Comparison of ENCODE assay signal across 5 cellular contexts in the genomic region with DNA sequence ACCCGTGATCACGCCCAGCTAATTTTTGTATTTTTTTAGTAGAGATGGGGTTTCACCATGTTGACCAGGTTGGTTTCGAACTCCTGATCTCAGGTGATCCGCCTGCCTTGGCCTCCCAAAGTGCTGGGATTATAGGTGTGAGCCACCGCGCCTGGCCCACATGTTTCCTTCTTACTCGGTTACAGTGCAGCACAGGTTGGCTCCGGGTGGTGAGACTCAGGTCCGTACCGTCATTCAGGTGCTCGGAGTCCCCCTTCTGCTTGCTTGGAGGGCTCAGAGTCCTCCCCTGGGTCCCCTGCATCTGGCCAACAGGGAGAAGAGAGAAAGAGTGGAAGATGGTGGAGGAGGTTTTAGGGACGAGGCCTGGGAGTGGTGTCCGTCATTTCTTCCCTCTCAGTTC. TPM values are rescaled to one million over a fixed set of nuclear protein-coding genes. Genes with fewer than 3 reads are reported as not detected.
"Had no signal": no experiment of that assay in that cellular context is flagged by ENCODE, and none has a peak within 500 bp of the region (broad histone marks: within the 10 kb centered on the region; RNA-seq: fewer than 3 reads in every experiment).

No MANE protein-coding gene starts in this region.

RNA-seq across cellular contexts. Expression of a gene that starts 2.4 kb away (rescaled TPM):
- total RNA-seq: GM23338, H1, H9, HT-29, IMR-90 had no signal
- polyA plus RNA-seq: H1, IMR-90 had no signal

RNA-seq across cellular contexts. Expression of a gene that starts 23.7 kb away (rescaled TPM):
- total RNA-seq: GM23338, H1, H9, HT-29, IMR-90 had no signal
- polyA plus RNA-seq: GM23338, IMR-90 had no signal
